In the genomic region with DNA sequence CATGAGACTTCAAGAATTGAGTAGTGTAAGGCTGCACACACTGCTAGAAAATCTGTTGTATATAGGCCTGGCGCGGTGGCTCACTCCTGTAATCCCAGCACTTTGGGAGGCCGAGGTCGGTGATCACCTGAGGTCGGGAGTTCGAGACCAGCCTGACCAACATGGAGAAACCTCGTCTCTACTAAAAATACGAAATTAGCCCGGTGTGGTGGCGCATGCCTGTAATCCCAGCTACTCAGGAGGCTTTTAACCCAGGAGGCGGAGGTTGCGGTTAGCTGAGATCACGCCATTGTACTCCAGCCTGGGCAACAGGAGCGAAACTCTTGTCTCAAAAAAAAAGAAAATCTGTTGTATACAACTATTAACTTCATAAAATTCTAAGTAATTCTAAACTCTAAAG, we compare ENCODE assay signal across 8 cellular contexts. TPM values are rescaled to one million over a fixed set of nuclear protein-coding genes. Genes with fewer than 3 reads are reported as not detected.
DNase-seq lines count a peak whose midpoint lies in the region; ATAC-seq and TF ChIP-seq lines count a peak whose summit lies in the region.
"Not testable (repeated sequence)": the region's sequence is repeated elsewhere in the genome, so short reads cannot be mapped to it uniquely, and the experiment has no call there.

No MANE protein-coding gene starts in this region.

- H3K4me3 Mint-ChIP-seq in activated naive CD8-positive, alpha-beta T cell: peak overlapping the region; percentile 99
- H3K4me3 Mint-ChIP-seq in effector memory CD8-positive, alpha-beta T cell: peak overlapping the region; percentile 93 to 97
- H3K4me3 Mint-ChIP-seq in stimulated activated naive B cell treated with anti-CD40 and anti-IgM and Interleukin-4, amounts not matched to agents 10 μg/mL and 1 μg/mL and 100 μg/mL, for 72 hours: peak overlapping the region; percentile 21 to 59

- H3K9ac ChIP-seq in SU-DHL-6 (ENCODE audit: low read length): peak overlapping the region; percentile 96
- H3K9ac ChIP-seq in iPS-15b (ENCODE audit: low read depth, low read length); neural cell (ENCODE audit: low read length): not testable (repeated sequence)

- ATAC-seq in effector memory CD8-positive, alpha-beta T cell (replicated peaks); stimulated activated naive B cell treated with anti-CD40 and anti-IgM and Interleukin-4, amounts not matched to agents 10 μg/mL and 1 μg/mL and 100 μg/mL, for 72 hours (replicated peaks): not testable (repeated sequence)

- not testable (repeated sequence) for TF ChIP-seq CTCF in BJ (IDR thresholded peaks at IDR 0.05; ENCODE audit: insufficient read depth, low read depth, low read length); HL-60 (IDR thresholded peaks at IDR 0.05; ENCODE audit: insufficient read depth, low read length); SU-DHL-6 (IDR thresholded peaks at IDR 0.05; ENCODE audit: insufficient read depth, low read length, poor library complexity, severe bottlenecking); neural cell (IDR thresholded peaks at IDR 0.05; ENCODE audit: poor library complexity, severe bottlenecking)

- peaks cover 53% of the 10 kb centered on the region for H3F3A ChIP-seq in SU-DHL-6 (ENCODE audit: insufficient read depth)
- not testable (repeated sequence) for H3F3A ChIP-seq in neural cell (ENCODE audit: insufficient read depth, low read length, poor library complexity, severe bottlenecking)

- TF ChIP-seq RAD21 in neural cell (conservative IDR thresholded peaks at IDR 0.05): not testable (repeated sequence)

- H3K79me2 ChIP-seq in SU-DHL-6 (ENCODE audit: insufficient read depth, low read length): peaks cover 65% of the 10 kb centered on the region
- H3K79me2 ChIP-seq in neural cell (replicated peaks; ENCODE audit: insufficient read depth, low read length): peaks cover 64% of the 10 kb centered on the region

- not testable (repeated sequence) for H3K9me3 ChIP-seq in SU-DHL-6 (ENCODE audit: insufficient read depth, low read length); iPS-15b (ENCODE audit: control insufficient read depth, insufficient read depth, low read length); neural cell (ENCODE audit: low read length)

- POLR2A ChIA-PET in BJ (lab: Charles Lee): not testable (repeated sequence)

- H3K4me2 ChIP-seq in SU-DHL-6 (ENCODE audit: low read depth, low read length, poor library complexity, severe bottlenecking) (peak overlapping the region; percentile 98), neural cell (ENCODE audit: low read length) (peak overlapping the region; percentile 82)

- H3K27ac Mint-ChIP-seq in activated naive CD8-positive, alpha-beta T cell; effector memory CD8-positive, alpha-beta T cell; stimulated activated naive B cell treated with anti-CD40 and anti-IgM and Interleukin-4, amounts not matched to agents 10 μg/mL and 1 μg/mL and 100 μg/mL, for 72 hours: not testable (repeated sequence)

- DNase-seq in BJ (ENCODE audit: low read depth); HL-60 (ENCODE audit: low read depth in 1 of 2, low spot score in 1 of 2); effector memory CD8-positive, alpha-beta T cell; stimulated activated naive B cell treated with anti-CD40 and anti-IgM and Interleukin-4, amounts not matched to agents 10 μg/mL and 1 μg/mL and 100 μg/mL, for 72 hours: not testable (repeated sequence)

- H3K27ac ChIP-seq in HL-60 (replicated peaks); neural cell (ENCODE audit: low read length): not testable (repeated sequence)
- H3K27ac ChIP-seq in SU-DHL-6 (ENCODE audit: low read depth, low read length): peak overlapping the region; percentile 80

- H3K4me3 ChIP-seq in BJ (ENCODE audit: low read depth, low read length) (peak overlapping the region; percentile 89), HL-60 (replicated peaks; ENCODE audit: insufficient read depth, low read length) (peak overlapping the region; percentile 96; the same call in 1 of the 2 replicates), SU-DHL-6 (ENCODE audit: insufficient read depth, low read length, poor library complexity, severe bottlenecking) (peak overlapping the region; percentile 81), iPS-15b (ENCODE audit: low read depth, low read length) (peak overlapping the region; percentile 93), neural cell (ENCODE audit: low read length) (peak overlapping the region; percentile 91)

- H2AFZ ChIP-seq in SU-DHL-6 (ENCODE audit: low read depth, low read length, severe bottlenecking); neural cell (ENCODE audit: low read depth, low read length): not testable (repeated sequence)

- not testable (repeated sequence) for H3K27me3 Mint-ChIP-seq in activated naive CD8-positive, alpha-beta T cell; effector memory CD8-positive, alpha-beta T cell; stimulated activated naive B cell treated with anti-CD40 and anti-IgM and Interleukin-4, amounts not matched to agents 10 μg/mL and 1 μg/mL and 100 μg/mL, for 72 hours

- not testable (repeated sequence) for H3K9me3 Mint-ChIP-seq in activated naive CD8-positive, alpha-beta T cell (ENCODE audit: low read depth); effector memory CD8-positive, alpha-beta T cell; stimulated activated naive B cell treated with anti-CD40 and anti-IgM and Interleukin-4, amounts not matched to agents 10 μg/mL and 1 μg/mL and 100 μg/mL, for 72 hours

- TF ChIP-seq EP300 in neural cell (conservative IDR thresholded peaks at IDR 0.05; ENCODE audit: poor library complexity, severe bottlenecking): not testable (repeated sequence)

- CTCF ChIA-PET in BJ (lab: Yijun Ruan, JAX): interaction anchor here (1.0 to 1.7 kb wide), 3 partner anchors 10 to 613 kb away, joined by 3 to 5 read pairs (median 3); no protein-coding TSS in a partner anchor

- H4K20me1 ChIP-seq in SU-DHL-6 (ENCODE audit: low read depth, low read length): peaks cover 36% of the 10 kb centered on the region
- H4K20me1 ChIP-seq in neural cell (ENCODE audit: insufficient read depth): not testable (repeated sequence)

- peaks cover 60% of the 10 kb centered on the region for H3K4me1 Mint-ChIP-seq in activated naive CD8-positive, alpha-beta T cell (ENCODE audit: low read depth)
- H3K4me1 Mint-ChIP-seq in effector memory CD8-positive, alpha-beta T cell (ENCODE audit: low read depth in 2 of 2): peaks cover 35 to 57% of the 10 kb centered on the region in 2 donors
- H3K4me1 Mint-ChIP-seq in stimulated activated naive B cell treated with anti-CD40 and anti-IgM and Interleukin-4, amounts not matched to agents 10 μg/mL and 1 μg/mL and 100 μg/mL, for 72 hours: peaks cover 16 to 43% of the 10 kb centered on the region in 2 donors

- not testable (repeated sequence) for H3K9me2 ChIP-seq in SU-DHL-6 (replicated peaks; ENCODE audit: insufficient read depth, low read length); neural cell (ENCODE audit: insufficient read depth, low read length)

- H3K4me1 ChIP-seq in iPS-15b (ENCODE audit: control insufficient read depth, insufficient read depth, low read length): peaks cover 15% of the 10 kb centered on the region

- not testable (repeated sequence) for H3K27me3 ChIP-seq in BJ (ENCODE audit: control insufficient read depth, insufficient read depth, low read length); HL-60 (ENCODE audit: insufficient read depth, poor library complexity, severe bottlenecking); SU-DHL-6 (ENCODE audit: low read length); iPS-15b (ENCODE audit: control insufficient read depth, insufficient read depth, low read length); neural cell (ENCODE audit: insufficient read depth, low read depth, low read length)

- H3K36me3 ChIP-seq in BJ (ENCODE audit: control insufficient read depth, insufficient read depth, low read length); iPS-15b (ENCODE audit: control insufficient read depth, insufficient read depth, low read length); neural cell (ENCODE audit: insufficient read depth, low read length): not testable (repeated sequence)
- peaks cover 14% of the 10 kb centered on the region for H3K36me3 ChIP-seq in SU-DHL-6 (ENCODE audit: low read length)

- not testable (repeated sequence) for H3K36me3 Mint-ChIP-seq in activated naive CD8-positive, alpha-beta T cell
- peaks cover 30% of the 10 kb centered on the region for H3K36me3 Mint-ChIP-seq in effector memory CD8-positive, alpha-beta T cell (ENCODE audit: insufficient read depth)
- peaks cover 13 to 26% of the 10 kb centered on the region in 2 donors for H3K36me3 Mint-ChIP-seq in stimulated activated naive B cell treated with anti-CD40 and anti-IgM and Interleukin-4, amounts not matched to agents 10 μg/mL and 1 μg/mL and 100 μg/mL, for 72 hours

RNA-seq across cellular contexts. Expression of gene CUL3, which starts 2.1 kb away (rescaled TPM):
- polyA plus RNA-seq in BJ (2011; rRNA removed) (12.8 and 30.8 TPM in 2 replicates), neural cell (47.3 and 53.9 TPM in 2 replicates)
- 28.9 and 49.2 TPM in 2 replicates for polyA minus RNA-seq in BJ (2011; rRNA and poly(A)+ RNA removed)
- 110 and 130 TPM in 2 replicates for polyA minus RNA-seq in neural cell

Comparison
In these comparisons a context has a peak if more than half of its experiments do, and no peak if none do; other contexts are left out.
1. H3K4me3 Mint-ChIP-seq: peak in every context shown above with its lines; median percentile 99 in activated naive CD8-positive, alpha-beta T cell; 95 in effector memory CD8-positive, alpha-beta T cell; 40 in stimulated activated naive B cell treated with anti-CD40 and anti-IgM and Interleukin-4, amounts not matched to agents 10 μg/mL and 1 μg/mL and 100 μg/mL, for 72 hours.